8 cellular contexts compared by ENCODE assay signal in the genomic region with DNA sequence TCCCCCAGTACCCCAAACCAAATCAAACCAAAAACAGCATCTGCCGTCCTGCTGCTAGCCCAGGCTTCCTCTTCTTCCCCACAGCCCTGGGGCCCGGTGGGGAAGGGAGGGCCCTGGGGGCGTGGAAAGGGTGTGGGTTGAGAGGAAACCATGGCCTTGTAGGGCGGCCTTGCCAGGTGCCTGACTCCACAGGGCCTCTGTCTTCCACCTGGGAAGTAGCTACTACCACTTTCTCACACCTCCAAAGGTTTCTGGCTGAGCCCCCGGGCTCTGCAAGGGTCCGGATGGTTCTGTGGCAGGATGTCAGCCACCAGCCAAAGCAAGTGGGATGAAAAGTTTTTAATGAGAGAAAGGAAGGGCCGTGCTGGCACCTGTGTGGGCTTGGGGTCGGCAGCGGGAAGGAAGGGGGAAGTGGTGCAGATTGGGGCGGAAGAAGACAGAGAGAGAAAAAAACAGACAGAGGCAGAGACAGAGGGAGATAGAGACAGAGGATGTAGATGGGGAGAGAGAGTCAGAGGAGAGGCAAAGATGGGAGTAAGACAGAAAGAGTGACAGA.
DNase-seq lines count a peak whose midpoint lies in the region; ATAC-seq lines count a peak whose summit lies in the region.

No MANE protein-coding gene starts in this region.

- H3K9me3 Mint-ChIP-seq in dendritic cell treated with granulocyte-macrophage colony-stimulating factor and Interleukin-4, amounts not matched to agents 40 ng/mL and 50 ng/mL, for 4 days, result no peaks in the 10 kb centered on the region
- H3K9me3 Mint-ChIP-seq in stimulated activated naive B cell treated with anti-CD40 and anti-IgM and Interleukin-4, amounts not matched to agents 10 μg/mL and 1 μg/mL and 100 μg/mL, for 72 hours, result no peaks in the 10 kb centered on the region

- peaks cover 60% of the 10 kb centered on the region for H3K4me1 Mint-ChIP-seq in dendritic cell treated with granulocyte-macrophage colony-stimulating factor and Interleukin-4, amounts not matched to agents 40 ng/mL and 50 ng/mL, for 4 days (ENCODE audit: low read depth)
- H3K4me1 Mint-ChIP-seq in stimulated activated naive B cell treated with anti-CD40 and anti-IgM and Interleukin-4, amounts not matched to agents 10 μg/mL and 1 μg/mL and 100 μg/mL, for 72 hours, result peaks cover 27 to 41% of the 10 kb centered on the region in 2 donors

- no peak overlapping the region for H3K4me3 Mint-ChIP-seq in dendritic cell treated with granulocyte-macrophage colony-stimulating factor and Interleukin-4, amounts not matched to agents 40 ng/mL and 50 ng/mL, for 4 days
- H3K4me3 Mint-ChIP-seq in stimulated activated naive B cell treated with anti-CD40 and anti-IgM and Interleukin-4, amounts not matched to agents 10 μg/mL and 1 μg/mL and 100 μg/mL, for 72 hours, result peak overlapping the region; percentile 60 to 63

- ATAC-seq in HG02798 (IDR thresholded peaks at IDR 0.05; ENCODE audit: poor library complexity, unreplicated experiment), result peak; percentile 57
- ATAC-seq in stimulated activated naive B cell treated with anti-CD40 and anti-IgM and Interleukin-4, amounts not matched to agents 10 μg/mL and 1 μg/mL and 100 μg/mL, for 72 hours (replicated peaks), result peak; percentile 97 to 98
- ATAC-seq in GM19328 (IDR thresholded peaks at IDR 0.05; ENCODE audit: unreplicated experiment), result no peak
- no peak for ATAC-seq in GM18870 (IDR thresholded peaks at IDR 0.05; ENCODE audit: unreplicated experiment)

- peak; percentile 79 for DNase-seq in GDM1 (lab: John Stamatoyannopoulos, UW)
- peak; percentile 25 for DNase-seq in T-helper 22 cell (ENCODE audit: low read depth)
- DNase-seq in stimulated activated naive B cell treated with anti-CD40 and anti-IgM and Interleukin-4, amounts not matched to agents 10 μg/mL and 1 μg/mL and 100 μg/mL, for 72 hours, result peak; percentile 59
- no peak for DNase-seq in glomerular visceral epithelial cell (ENCODE audit: extremely low spot score)

- peak overlapping the region; percentile 45 for H3K27ac Mint-ChIP-seq in dendritic cell treated with granulocyte-macrophage colony-stimulating factor and Interleukin-4, amounts not matched to agents 40 ng/mL and 50 ng/mL, for 4 days
- peak overlapping the region; percentile 73 for H3K27ac Mint-ChIP-seq in stimulated activated naive B cell treated with anti-CD40 and anti-IgM and Interleukin-4, amounts not matched to agents 10 μg/mL and 1 μg/mL and 100 μg/mL, for 72 hours

- no peaks in the 10 kb centered on the region for H3K27me3 Mint-ChIP-seq in dendritic cell treated with granulocyte-macrophage colony-stimulating factor and Interleukin-4, amounts not matched to agents 40 ng/mL and 50 ng/mL, for 4 days
- H3K27me3 Mint-ChIP-seq in stimulated activated naive B cell treated with anti-CD40 and anti-IgM and Interleukin-4, amounts not matched to agents 10 μg/mL and 1 μg/mL and 100 μg/mL, for 72 hours, result no peaks in the 10 kb centered on the region

- intact Hi-C loops in dendritic cell treated with granulocyte-macrophage colony-stimulating factor and Interleukin-4, amounts not matched to agents 40 ng/mL and 50 ng/mL, for 4 days (cut with micrococcal nuclease), result no loop called here

- peaks cover 73% of the 10 kb centered on the region for H3K36me3 Mint-ChIP-seq in dendritic cell treated with granulocyte-macrophage colony-stimulating factor and Interleukin-4, amounts not matched to agents 40 ng/mL and 50 ng/mL, for 4 days (ENCODE audit: low read depth)
- peaks cover 7 to 12% of the 10 kb centered on the region in 2 donors for H3K36me3 Mint-ChIP-seq in stimulated activated naive B cell treated with anti-CD40 and anti-IgM and Interleukin-4, amounts not matched to agents 10 μg/mL and 1 μg/mL and 100 μg/mL, for 72 hours

Comparison
In these comparisons a context has a peak if more than half of its experiments do, and no peak if none do; other contexts are left out.
1. ATAC-seq: peak in HG02798 (single experiment) and stimulated activated naive B cell treated with anti-CD40 and anti-IgM and Interleukin-4, amounts not matched to agents 10 μg/mL and 1 μg/mL and 100 μg/mL, for 72 hours (2 of 2); none in GM19328 (single experiment) and GM18870 (single experiment).